12 cellular contexts compared by ENCODE assay signal in genomic region chr13:45368571-45368970, GRCh38. TPM values are rescaled to one million over a fixed set of nuclear protein-coding genes. Genes with fewer than 3 reads are reported as not detected.
DNase-seq lines count a peak whose midpoint lies in the region; ATAC-seq and TF ChIP-seq lines count a peak whose summit lies in the region.
"Had no signal": no experiment of that assay in that cellular context is flagged by ENCODE, and none has a peak within 500 bp of the region (broad histone marks: within the 10 kb centered on the region; RNA-seq: fewer than 3 reads in every experiment).

No MANE protein-coding gene starts in this region.

- peak; percentile 17 for ATAC-seq in left colon

- no peak overlapping the region for H3K4me3 Mint-ChIP-seq in CD14-positive monocyte
- H3K4me3 Mint-ChIP-seq in activated naive CD8-positive, alpha-beta T cell treated with anti-CD3 and anti-CD28 coated beads for 36 hours: peak overlapping the region; percentile 30

- peaks cover 35% of the 10 kb centered on the region for H3K4me1 Mint-ChIP-seq in CD14-positive monocyte
- H3K4me1 Mint-ChIP-seq in activated naive CD8-positive, alpha-beta T cell treated with anti-CD3 and anti-CD28 coated beads for 36 hours: peaks cover 43% of the 10 kb centered on the region

- H3K4me1 ChIP-seq in spleen: peaks cover 8 to 39% (median 28%) of the 10 kb centered on the region in 6 donors
- H3K4me1 ChIP-seq: parathyroid adenoma had no signal

- H3K27ac ChIP-seq in spleen: no peak overlapping the region
- H3K27ac ChIP-seq: BLaER1, parathyroid adenoma had no signal

- no peaks in the 10 kb centered on the region for H3K27me3 ChIP-seq in spleen (replicated peaks in 1 of 7)
- H3K27me3 ChIP-seq: BLaER1 had no signal

- H3K9me3 ChIP-seq in spleen: peaks cover 0 to 6% (median 0%) of the 10 kb centered on the region in 8 donors

- TF ChIP-seq POLR2A in spleen (IDR thresholded peaks at IDR 0.05): no peak

- intact Hi-C loops in CD14-positive monocyte (cut with micrococcal nuclease): no loop called here
- intact Hi-C loops in left colon (cut with DNase I, micrococcal nuclease): no loop called here
- intact Hi-C loops in spleen (cut with DNase I; ENCODE audit: low total_unique reads): no loop called here

- H3K36me3 ChIP-seq in spleen: peaks cover 0 to 24% (median 0%) of the 10 kb centered on the region in 6 donors

- no peak for DNase-seq in CD14-positive monocyte (ENCODE audit: low spot score)
- peak; percentile 16 for DNase-seq in HK-2 (ENCODE audit: unreplicated experiment)
- no peak for DNase-seq in activated naive CD8-positive, alpha-beta T cell treated with anti-CD3 and anti-CD28 coated beads for 36 hours
- DNase-seq in left colon: no peak
- no peak for DNase-seq in spleen
- no peak for DNase-seq in GM19238 (ENCODE audit: insufficient read length, low spot score)
- DNase-seq in DMS79 treated with DMSO at 0.1 percent for 48 hours (lab: John Stamatoyannopoulos, UW): no peak
- DNase-seq in inferior parietal cortex (ENCODE audit: extremely low spot score): no peak
- DNase-seq: MM.1S, SIG-M5 had no signal

- TF ChIP-seq CTCF in CD14-positive monocyte (IDR thresholded peaks at IDR 0.05): no peak
- TF ChIP-seq CTCF in spleen (IDR thresholded peaks at IDR 0.05 in 8 of 11, conservative IDR thresholded peaks at IDR 0.05 in 3 of 11): no peak

- peaks cover 8% of the 10 kb centered on the region in 2 donors for H3K36me3 Mint-ChIP-seq in CD14-positive monocyte
- peaks cover 17% of the 10 kb centered on the region for H3K36me3 Mint-ChIP-seq in activated naive CD8-positive, alpha-beta T cell treated with anti-CD3 and anti-CD28 coated beads for 36 hours

- no peak overlapping the region for H3K4me3 ChIP-seq in spleen
- H3K4me3 ChIP-seq: BLaER1 had no signal

- peaks cover 0 to 4% (median 2%) of the 10 kb centered on the region in 7 donors for H3K9me3 Mint-ChIP-seq in CD14-positive monocyte
- peaks cover 6% of the 10 kb centered on the region for H3K9me3 Mint-ChIP-seq in activated naive CD8-positive, alpha-beta T cell treated with anti-CD3 and anti-CD28 coated beads for 36 hours

- peak overlapping the region in 5 of 7 donors; percentile 28 to 88 (median 77) for H3K27ac Mint-ChIP-seq in CD14-positive monocyte
- peak overlapping the region; percentile 93 for H3K27ac Mint-ChIP-seq in activated naive CD8-positive, alpha-beta T cell treated with anti-CD3 and anti-CD28 coated beads for 36 hours

- WGBS in spleen, 5 donors: 15 to 38% (median 28%) methylated on average over 3 of the region's 3 CpGs

- peaks cover 2 to 7% (median 7%) of the 10 kb centered on the region in 3 donors for H3K27me3 Mint-ChIP-seq in CD14-positive monocyte (ENCODE audit: low read depth in 3 of 3)
- H3K27me3 Mint-ChIP-seq in activated naive CD8-positive, alpha-beta T cell treated with anti-CD3 and anti-CD28 coated beads for 36 hours: no peaks in the 10 kb centered on the region

RNA-seq across cellular contexts. Expression of gene TPT1, which starts 27.6 kb away (rescaled TPM):
- 1,000 to 10,000 TPM; 2,102 to 2,493 TPM for polyA plus RNA-seq in CD14-positive monocyte
- 1,000 to 10,000 TPM; 3,217 to 3,223 TPM for total RNA-seq in activated naive CD8-positive, alpha-beta T cell treated with anti-CD3 and anti-CD28 coated beads for 36 hours
- total RNA-seq in left colon: 1,000 to 10,000 TPM; 3,363 to 4,788 TPM
- total RNA-seq in spleen: 1,000 to 10,000 TPM; 2,558 to 4,574 (median 2,990) TPM
- polyA plus RNA-seq in spleen: over 10,000 TPM in 2 of 3 donors, 1,000 to 10,000 TPM in 1; 9,869 to 10,629 (median 10,206) TPM

RNA-seq across cellular contexts. Expression of gene SLC25A30, which starts 49.6 kb away (rescaled TPM):
- polyA plus RNA-seq in CD14-positive monocyte (1 to 10 TPM in 1 of 2 donors, under 1 TPM in 1; 0.92 to 2.3 TPM), spleen (10 to 100 TPM in 1 of 3 donors, 1 to 10 TPM in 2; 5.9 to 14.8 (median 6.7) TPM)
- total RNA-seq in activated naive CD8-positive, alpha-beta T cell treated with anti-CD3 and anti-CD28 coated beads for 36 hours: 10 to 100 TPM; 21.7 to 22.0 TPM
- total RNA-seq in left colon (10 to 100 TPM; 11.8 to 13.5 TPM), spleen (10 to 100 TPM; 16.6 to 31.9 (median 23.5) TPM)
